In the genomic region with DNA sequence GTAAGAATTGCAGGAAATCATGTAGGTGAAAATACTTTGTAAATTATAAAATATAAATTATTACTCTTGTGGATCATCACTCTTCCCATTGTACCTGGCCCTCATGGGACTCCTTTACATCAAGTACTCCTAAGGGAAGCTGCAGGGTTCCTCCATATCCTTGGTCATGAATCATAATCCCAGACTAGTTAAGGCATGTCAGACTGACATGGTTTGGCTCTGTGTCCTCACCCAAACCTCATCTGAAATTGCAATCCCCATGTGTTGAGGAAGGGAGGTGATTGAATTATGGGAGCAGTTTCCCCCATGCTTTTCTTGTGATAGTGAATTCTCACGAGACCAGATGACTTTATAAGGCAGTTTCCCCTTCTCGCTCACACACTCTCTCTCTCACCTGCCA, we compare ENCODE assay signal across 23 cellular contexts.
"Had no signal": no experiment of that assay in that cellular context is flagged by ENCODE, and none has a peak within 500 bp of the region (broad histone marks: within the 10 kb centered on the region; RNA-seq: fewer than 3 reads in every experiment).

No MANE protein-coding gene starts in this region.

- H3K4me1 ChIP-seq: SJCRH30 had no signal

- FAIRE-seq: HepG2, RCC 7860 had no signal

- ATAC-seq: HepG2, Right ventricle myocardium inferior, SK-N-SH treated with all-trans-retinoic acid at 6 μM for 48 hours had no signal

- H3K9me3 ChIP-seq: SJCRH30 had no signal

- H3K36me3 ChIP-seq: SJCRH30 had no signal

- H3K4me3 ChIP-seq: SJCRH30 had no signal

- H3K27ac ChIP-seq: SJCRH30 had no signal

- DNase-seq: IMR-90, Karpas-422, KG1, MM.1S, NCI-H1092 treated with DMSO at 0.1 percent for 48 hours, NCI-H1436, NCI-H187, NCI-H2029, NCI-H2081 treated with DMSO at 0.1 percent for 48 hours, NCI-H2171, NCI-H226, NCI-H446, NCI-H510A, NCI-H524 treated with DMSO at 0.1 percent for 48 hours, NCI-H69, NCI-H774, RPMI8226, SHP77 treated with DMSO at 0.1 percent for 48 hours, SJCRH30 had no signal
